In genomic region chr4:174763454-174764104, GRCh38 we compare ENCODE assay signal across 15 cellular contexts.
A peak's percentile ranks its signal among the peaks of the same experiment; 100 is the strongest.
DNase-seq lines count a peak whose midpoint lies in the region; ATAC-seq and TF ChIP-seq lines count a peak whose summit lies in the region.
"Had no signal": no experiment of that assay in that cellular context is flagged by ENCODE, and none has a peak within 500 bp of the region (broad histone marks: within the 10 kb centered on the region; RNA-seq: fewer than 3 reads in every experiment).

No MANE protein-coding gene starts in this region.

- POLR2A ChIA-PET in activated CD8-positive, alpha-beta T cell treated with anti-CD3 and anti-CD28 coated beads, Interleukin-2, amount 10 ng/mL, durations not matched to agents 7 days and 5 days (lab: Charles Lee): no interaction called here

- H3K4me1 Mint-ChIP-seq in activated CD8-positive, alpha-beta T cell treated with anti-CD3 and anti-CD28 coated beads, Interleukin-2, amount 10 ng/mL, durations not matched to agents 7 days and 5 days (ENCODE audit: low read depth): no peaks in the 10 kb centered on the region
- H3K4me1 Mint-ChIP-seq: activated CD8-positive, alpha-beta memory T cell treated with anti-CD3 and anti-CD28 coated beads, Interleukin-2, amount 10 ng/mL, durations not matched to agents 7 days and 5 days had no signal

- no peaks in the 10 kb centered on the region for H3K4me1 ChIP-seq in left lung
- H3K4me1 ChIP-seq: ascending aorta, Caco-2, prostate gland, vagina had no signal

- H3K36me3 Mint-ChIP-seq in activated CD8-positive, alpha-beta T cell treated with anti-CD3 and anti-CD28 coated beads, Interleukin-2, amount 10 ng/mL, durations not matched to agents 7 days and 5 days (ENCODE audit: low read depth): no peaks in the 10 kb centered on the region
- H3K36me3 Mint-ChIP-seq: activated CD8-positive, alpha-beta memory T cell treated with anti-CD3 and anti-CD28 coated beads, Interleukin-2, amount 10 ng/mL, durations not matched to agents 7 days and 5 days had no signal

- H3K4me3 ChIP-seq in left lung: no peak overlapping the region
- H3K4me3 ChIP-seq: ascending aorta, prostate gland, vagina had no signal

- H3K27ac ChIP-seq in left lung: no peak overlapping the region
- H3K27ac ChIP-seq: ascending aorta, prostate gland, vagina had no signal

- no peak overlapping the region for H3K27ac Mint-ChIP-seq in activated CD8-positive, alpha-beta T cell treated with anti-CD3 and anti-CD28 coated beads, Interleukin-2, amount 10 ng/mL, durations not matched to agents 7 days and 5 days
- H3K27ac Mint-ChIP-seq: activated CD8-positive, alpha-beta memory T cell treated with anti-CD3 and anti-CD28 coated beads, Interleukin-2, amount 10 ng/mL, durations not matched to agents 7 days and 5 days had no signal

- peak; percentile 94 for ATAC-seq in GM18870 (IDR thresholded peaks at IDR 0.05; ENCODE audit: unreplicated experiment)
- peak; percentile 57 for ATAC-seq in HG02588 (IDR thresholded peaks at IDR 0.05; ENCODE audit: unreplicated experiment)
- peak; percentile 63 for ATAC-seq in HG03521 (IDR thresholded peaks at IDR 0.05; ENCODE audit: unreplicated experiment)
- peak; percentile 69 for ATAC-seq in left lung
- ATAC-seq in activated CD8-positive, alpha-beta T cell treated with anti-CD3 and anti-CD28 coated beads, Interleukin-2, amount 10 ng/mL, durations not matched to agents 7 days and 5 days: no peak
- ATAC-seq: activated CD8-positive, alpha-beta memory T cell treated with anti-CD3 and anti-CD28 coated beads, Interleukin-2, amount 10 ng/mL, durations not matched to agents 7 days and 5 days; left cardiac atrium had no signal

- no peaks in the 10 kb centered on the region for H3K9me3 ChIP-seq in left lung
- H3K9me3 ChIP-seq: ascending aorta, Caco-2, prostate gland, vagina had no signal

- H3K4me3 Mint-ChIP-seq in activated CD8-positive, alpha-beta T cell treated with anti-CD3 and anti-CD28 coated beads, Interleukin-2, amount 10 ng/mL, durations not matched to agents 7 days and 5 days: no peak overlapping the region
- H3K4me3 Mint-ChIP-seq: activated CD8-positive, alpha-beta memory T cell treated with anti-CD3 and anti-CD28 coated beads, Interleukin-2, amount 10 ng/mL, durations not matched to agents 7 days and 5 days had no signal

- CTCF ChIA-PET in activated CD8-positive, alpha-beta T cell treated with anti-CD3 and anti-CD28 coated beads, Interleukin-2, amount 10 ng/mL, durations not matched to agents 7 days and 5 days (lab: Charles Lee): interaction anchor here (1.8 kb wide), 1 partner anchor 13 kb away, joined by 5 read pairs; no protein-coding TSS in a partner anchor

- no peaks in the 10 kb centered on the region for H3K27me3 ChIP-seq in left lung
- H3K27me3 ChIP-seq: ascending aorta, vagina had no signal

- intact Hi-C loops in left lung (cut with DNase I): no loop called here

- H3K36me3 ChIP-seq in left lung: no peaks in the 10 kb centered on the region
- H3K36me3 ChIP-seq: ascending aorta, prostate gland, vagina had no signal

- DNase-seq in left lung: no peak
- no peak for DNase-seq in SKM-1 treated with dmso at 0.1 percent for 144 hours (lab: John Stamatoyannopoulos, UW; ENCODE audit: unreplicated experiment)
- DNase-seq in cerebellar nuclear complex (lab: John Stamatoyannopoulos, UW): no peak
- no peak for DNase-seq in activated CD8-positive, alpha-beta T cell treated with anti-CD3 and anti-CD28 coated beads, Interleukin-2, amount 10 ng/mL, durations not matched to agents 7 days and 5 days
- DNase-seq in cerebellum (ENCODE audit: low spot score): no peak
- DNase-seq: activated CD8-positive, alpha-beta memory T cell treated with anti-CD3 and anti-CD28 coated beads, Interleukin-2, amount 10 ng/mL, durations not matched to agents 7 days and 5 days; left cardiac atrium; NCI-H226 had no signal

- no peaks in the 10 kb centered on the region for H3K9me3 Mint-ChIP-seq in activated CD8-positive, alpha-beta T cell treated with anti-CD3 and anti-CD28 coated beads, Interleukin-2, amount 10 ng/mL, durations not matched to agents 7 days and 5 days (ENCODE audit: insufficient read depth)

- no peaks in the 10 kb centered on the region for H3K27me3 Mint-ChIP-seq in activated CD8-positive, alpha-beta T cell treated with anti-CD3 and anti-CD28 coated beads, Interleukin-2, amount 10 ng/mL, durations not matched to agents 7 days and 5 days (ENCODE audit: low read depth)
- H3K27me3 Mint-ChIP-seq: activated CD8-positive, alpha-beta memory T cell treated with anti-CD3 and anti-CD28 coated beads, Interleukin-2, amount 10 ng/mL, durations not matched to agents 7 days and 5 days had no signal

- no peak for TF ChIP-seq CTCF in left lung (IDR thresholded peaks at IDR 0.05)
